ENCODE assay signal across 25 cellular contexts in genomic region chr6:39941820-39942219, GRCh38.
"Had no signal": no experiment of that assay in that cellular context is flagged by ENCODE, and none has a peak within 500 bp of the region (broad histone marks: within the 10 kb centered on the region; RNA-seq: fewer than 3 reads in every experiment).

No MANE protein-coding gene starts in this region.

- H3K4me2 ChIP-seq: neural progenitor cell had no signal

- H3K79me2 ChIP-seq: parathyroid adenoma had no signal

- H3K9me3 ChIP-seq: left ventricle myocardium inferior, neutrophil, psoas muscle, sigmoid colon, spleen, suprapubic skin, thoracic aorta, tibial artery, upper lobe of right lung had no signal

- DNase-seq: hypothalamus; islet precursor cell; left ventricle myocardium inferior; mesendoderm; naive B cell; natural killer cell; nephron progenitor cell; occipital lobe; psoas muscle; sigmoid colon; small intestine; spleen; stimulated activated CD4-positive, alpha-beta T cell treated with anti-CD3 and anti-CD28 coated beads, Interleukin-4, amount 100 ng/mL, for 24 hours; stimulated activated naive CD4-positive, alpha-beta T cell; tibial artery; trophoblast cell; upper lobe of right lung had no signal

- H3K9ac ChIP-seq: neural progenitor cell, parathyroid adenoma had no signal

- H3K27ac ChIP-seq: neural progenitor cell, neutrophil, parathyroid adenoma, sigmoid colon, spleen, suprapubic skin, thoracic aorta, tibial artery, upper lobe of right lung had no signal

- H3K4me3 ChIP-seq: left ventricle myocardium inferior, lung, neural progenitor cell, psoas muscle, sigmoid colon, spleen, suprapubic skin, thoracic aorta, tibial artery, upper lobe of right lung had no signal

- ATAC-seq: natural killer cell; psoas muscle; stimulated activated effector memory CD8-positive, alpha-beta T cell treated with anti-CD3 and anti-CD28 coated beads, Interleukin-12 subunit alpha, Interleukin-12 subunit beta, amount 100 ng/mL, for 72 hours; upper lobe of right lung had no signal

- H3K27me3 ChIP-seq: neural progenitor cell, sigmoid colon, suprapubic skin, tibial artery, upper lobe of right lung had no signal

- H2AFZ ChIP-seq: neural progenitor cell, parathyroid adenoma had no signal

- H3K36me3 ChIP-seq: left ventricle myocardium inferior, neural progenitor cell, neutrophil, sigmoid colon, spleen, suprapubic skin, thoracic aorta, tibial artery, upper lobe of right lung had no signal

- H3K4me1 ChIP-seq: sigmoid colon, spleen, tibial artery, upper lobe of right lung had no signal

- FAIRE-seq: small intestine, urothelium cell line had no signal
